9 cellular contexts compared by ENCODE assay signal in the genomic region with DNA sequence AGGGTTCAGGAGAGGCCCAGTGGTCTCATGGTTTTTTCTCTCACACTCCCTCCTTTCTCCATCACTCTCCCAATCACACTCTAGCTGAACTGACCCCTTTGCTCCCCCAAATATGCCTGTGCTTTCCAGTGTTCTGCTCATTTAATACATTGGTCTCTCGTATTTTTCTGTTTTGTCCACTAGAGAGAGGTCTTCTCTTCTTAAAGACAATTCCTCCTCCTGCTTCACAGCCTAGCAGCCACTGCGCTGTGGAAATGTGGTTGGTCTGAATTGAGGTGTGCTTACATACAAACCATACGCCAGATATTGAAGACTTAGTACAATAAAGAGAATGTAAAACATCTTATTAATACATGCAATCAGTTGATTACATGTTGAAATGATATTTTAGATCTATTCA.
DNase-seq lines count a peak whose midpoint lies in the region; ATAC-seq and TF ChIP-seq lines count a peak whose summit lies in the region.
"Had no signal": no experiment of that assay in that cellular context is flagged by ENCODE, and none has a peak within 500 bp of the region (broad histone marks: within the 10 kb centered on the region; RNA-seq: fewer than 3 reads in every experiment).

No MANE protein-coding gene starts in this region.

- peak; percentile 32 for TF ChIP-seq CTCF in astrocyte of the cerebellum (IDR thresholded peaks at IDR 0.05; ENCODE audit: low read depth, low read length, missing control alignments)

- ATAC-seq in GM21381 (IDR thresholded peaks at IDR 0.05; ENCODE audit: unreplicated experiment) (no peak), GM19467 (IDR thresholded peaks at IDR 0.05; ENCODE audit: unreplicated experiment) (no peak)

- in situ Hi-C loops in astrocyte of the cerebellum (cut with HindIII; ENCODE audit: low sequenced_read_pairs): loop anchor here (25.0 kb wide), 1 partner anchor 151 kb away; the partner anchor contains the start of gene CXCR6

- no peak overlapping the region for H3K4me3 ChIP-seq in astrocyte of the cerebellum (ENCODE audit: low read depth, low read length)
- H3K4me3 ChIP-seq: SJCRH30 had no signal

- DNase-seq in EL (peak; percentile 42), KG1 (lab: John Stamatoyannopoulos, UW) (peak; percentile 30), astrocyte of the cerebellum (ENCODE audit: low read depth) (peak; percentile 18), midbrain (lab: John Stamatoyannopoulos, UW) (peak; percentile 40), occipital lobe (lab: John Stamatoyannopoulos, UW) (no peak), glomerular visceral epithelial cell (ENCODE audit: extremely low spot score) (no peak)
- DNase-seq: SJCRH30 had no signal

Comparison
In these comparisons a context has a peak if more than half of its experiments do, and no peak if none do; other contexts are left out.
1. DNase-seq: peak in EL (single experiment), KG1 (single experiment), astrocyte of the cerebellum (single experiment) and midbrain (single experiment); none in occipital lobe (single experiment) and glomerular visceral epithelial cell (single experiment).